ENCODE assay signal across 1 cellular context in genomic region chr15:68278345-68279217, GRCh38.
TF ChIP-seq lines count a peak whose summit lies in the region.

No MANE protein-coding gene starts in this region.

TF ChIP-seq in HEK293, 187 proteins besides CTCF, POLR2A, EP300 and RAD21 (continued from another document):
- TF ChIP-seq ZNF843 (tag by site-specific recombination; IDR thresholded peaks at IDR 0.05) (peak; percentile 78), OSR2 (tag by site-specific recombination; IDR thresholded peaks at IDR 0.05) (no peak), TRIM28 (IDR thresholded peaks at IDR 0.05; ENCODE audit: borderline replicate concordance, low read length) (no peak; the same call in none of the 2 replicates), GLI4 (tag by site-specific recombination; IDR thresholded peaks at IDR 0.05) (peak; percentile 93; the same call in 1 of the 2 replicates), ZEB2 (tag by site-specific recombination; IDR thresholded peaks at IDR 0.05) (peak; percentile 94), ZNF140 (tag by site-specific recombination; IDR thresholded peaks at IDR 0.05) (no peak), ZNF121 (tag by site-specific recombination; IDR thresholded peaks at IDR 0.05) (no peak), ZFP41 (tag by site-specific recombination; IDR thresholded peaks at IDR 0.05; ENCODE audit: borderline replicate concordance) (0 out of 2 replicates have a peak, but pooled peaks have one; percentile 14), ZBTB11 (tag by site-specific recombination; conservative IDR thresholded peaks at IDR 0.05; ENCODE audit: low read depth) (peak; percentile 73), KLF10 (tag by site-specific recombination; IDR thresholded peaks at IDR 0.05) (peak; percentile 87), PRDM1 (tag by site-specific recombination; IDR thresholded peaks at IDR 0.05) (peak; percentile 59; the same call in 1 of the 2 replicates), KLF8 (tag by site-specific recombination; IDR thresholded peaks at IDR 0.05) (peak; percentile 97), ZNF433 (tag by site-specific recombination; IDR thresholded peaks at IDR 0.05; ENCODE audit: low read depth) (no peak), ZNF621 (tag by site-specific recombination; IDR thresholded peaks at IDR 0.05) (no peak), ZBTB10 (tag by site-specific recombination; IDR thresholded peaks at IDR 0.05) (peak; percentile 84), BCL11B (tag by site-specific recombination; IDR thresholded peaks at IDR 0.05; ENCODE audit: low read depth) (peak; percentile 30; the same call in 1 of the 2 replicates), ZNF324 (tag by site-specific recombination; IDR thresholded peaks at IDR 0.05) (peak; percentile 96; the same call in 1 of the 2 replicates), PRDM10 (tag by site-specific recombination; IDR thresholded peaks at IDR 0.05) (peak; percentile 94), ZNF830 (tag by site-specific recombination; IDR thresholded peaks at IDR 0.05; ENCODE audit: low read depth) (no peak), ZNF239 (tag by site-specific recombination; IDR thresholded peaks at IDR 0.05) (0 out of 2 replicates have a peak, but pooled peaks have one; percentile 24), ZNF350 (tag by site-specific recombination; IDR thresholded peaks at IDR 0.05) (no peak), SP7 (tag by site-specific recombination; IDR thresholded peaks at IDR 0.05) (peak; percentile 83), ZNF571 (tag by site-specific recombination; IDR thresholded peaks at IDR 0.05) (no peak), ZNF596 (tag by site-specific recombination; IDR thresholded peaks at IDR 0.05) (no peak), GLIS1 (tag by site-specific recombination; IDR thresholded peaks at IDR 0.05) (no peak), ZNF670 (tag by site-specific recombination; IDR thresholded peaks at IDR 0.05; ENCODE audit: low read depth) (no peak), ZNF510 (tag by site-specific recombination; IDR thresholded peaks at IDR 0.05; ENCODE audit: insufficient replicate concordance) (no peak), INSM2 (tag by site-specific recombination; IDR thresholded peaks at IDR 0.05) (peak; percentile 43; the same call in 1 of the 2 replicates), GFI1B (tag by site-specific recombination; IDR thresholded peaks at IDR 0.05) (no peak), PATZ1 (tag by site-specific recombination; IDR thresholded peaks at IDR 0.05) (peak; percentile 99), ZNF501 (tag by site-specific recombination; IDR thresholded peaks at IDR 0.05) (peak; percentile 91)
- TF ChIP-seq, protein P1, sequence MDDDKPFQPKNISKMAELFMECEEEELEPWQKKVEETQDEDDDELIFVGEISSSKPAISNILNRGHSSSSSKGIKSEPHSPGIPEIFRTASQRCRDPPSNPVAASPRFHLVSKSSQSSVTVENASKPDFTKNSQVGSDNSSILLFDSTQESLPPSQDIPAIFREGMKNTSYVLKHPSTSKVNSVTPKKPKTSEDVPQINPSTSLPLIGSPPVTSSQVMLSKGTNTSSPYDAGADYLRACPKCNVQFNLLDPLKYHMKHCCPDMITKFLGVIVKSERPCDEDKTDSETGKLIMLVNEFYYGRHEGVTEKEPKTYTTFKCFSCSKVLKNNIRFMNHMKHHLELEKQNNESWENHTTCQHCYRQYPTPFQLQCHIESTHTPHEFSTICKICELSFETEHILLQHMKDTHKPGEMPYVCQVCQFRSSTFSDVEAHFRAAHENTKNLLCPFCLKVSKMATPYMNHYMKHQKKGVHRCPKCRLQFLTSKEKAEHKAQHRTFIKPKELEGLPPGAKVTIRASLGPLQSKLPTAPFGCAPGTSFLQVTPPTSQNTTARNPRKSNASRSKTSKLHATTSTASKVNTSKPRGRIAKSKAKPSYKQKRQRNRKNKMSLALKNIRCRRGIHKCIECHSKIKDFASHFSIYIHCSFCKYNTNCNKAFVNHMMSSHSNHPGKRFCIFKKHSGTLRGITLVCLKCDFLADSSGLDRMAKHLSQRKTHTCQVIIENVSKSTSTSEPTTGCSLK (tag by site-specific recombination; IDR thresholded peaks at IDR 0.05): no peak
- TF ChIP-seq, protein P2, sequence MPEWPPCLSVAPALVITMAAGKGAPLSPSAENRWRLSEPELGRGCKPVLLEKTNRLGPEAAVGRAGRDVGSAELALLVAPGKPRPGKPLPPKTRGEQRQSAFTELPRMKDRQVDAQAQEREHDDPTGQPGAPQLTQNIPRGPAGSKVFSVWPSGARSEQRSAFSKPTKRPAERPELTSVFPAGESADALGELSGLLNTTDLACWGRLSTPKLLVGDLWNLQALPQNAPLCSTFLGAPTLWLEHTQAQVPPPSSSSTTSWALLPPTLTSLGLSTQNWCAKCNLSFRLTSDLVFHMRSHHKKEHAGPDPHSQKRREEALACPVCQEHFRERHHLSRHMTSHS (tag by site-specific recombination; IDR thresholded peaks at IDR 0.05): no peak
